In the genomic region with DNA sequence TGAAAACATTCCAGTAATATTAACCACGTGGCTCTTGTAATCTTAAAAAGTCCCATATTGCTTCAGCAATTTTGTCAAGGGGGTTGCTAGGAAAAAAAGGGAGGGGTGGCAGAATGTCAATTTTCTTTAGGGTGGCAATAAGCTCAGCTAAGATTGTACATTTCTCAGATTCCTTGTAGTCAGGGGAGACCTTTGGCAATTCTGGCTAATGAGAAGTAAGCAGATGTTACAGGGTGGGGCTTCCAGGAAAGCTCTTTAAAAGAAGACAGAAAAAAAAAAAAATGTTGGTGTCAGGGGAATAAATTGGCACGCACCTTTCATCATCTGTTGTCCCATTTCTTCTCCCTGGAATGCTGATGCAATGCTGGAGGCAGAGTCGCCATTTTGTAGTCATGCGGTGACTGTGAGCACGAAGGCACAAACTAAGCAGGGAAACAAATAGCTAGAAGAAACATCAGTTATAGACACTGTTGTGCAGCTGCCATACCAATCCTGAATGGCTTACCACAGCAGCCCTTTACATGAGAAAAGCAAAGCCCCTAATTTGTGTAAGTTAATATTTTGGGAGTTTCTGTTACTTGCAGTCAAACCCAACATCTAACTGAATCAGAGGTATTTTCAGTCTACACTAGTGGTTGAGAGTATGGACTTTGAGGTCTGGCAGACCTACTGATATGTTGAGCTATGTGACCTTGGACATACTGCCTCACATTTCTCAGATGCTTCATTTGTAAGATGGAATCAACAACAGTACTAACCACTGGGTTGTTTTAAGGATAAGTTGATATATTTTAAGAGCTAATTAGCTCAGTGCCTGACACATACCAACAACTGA, we compare ENCODE assay signal across 12 cellular contexts. TPM values are rescaled to one million over a fixed set of nuclear protein-coding genes. Genes with fewer than 3 reads are reported as not detected.
DNase-seq lines count a peak whose midpoint lies in the region; ATAC-seq and TF ChIP-seq lines count a peak whose summit lies in the region.
"Had no signal": no experiment of that assay in that cellular context is flagged by ENCODE, and none has a peak within 500 bp of the region (broad histone marks: within the 10 kb centered on the region; RNA-seq: fewer than 3 reads in every experiment).

No MANE protein-coding gene starts in this region.

- H3K4me1 Mint-ChIP-seq in chondrocyte (ENCODE audit: low read depth), result peaks cover 15% of the 10 kb centered on the region

- H3K27ac ChIP-seq in adrenal gland, result no peak overlapping the region

- in situ Hi-C loops in KBM-7 (cut with MboI; ENCODE audit: low pct_unique_long_range_greater_than_20kb, low sequenced_read_pairs), result no loop called here

- WGBS in adrenal gland, 4 donors, result 81 to 93% (median 89%) methylated on average over 5 of the region's 5 CpGs

- H3K27me3 Mint-ChIP-seq in chondrocyte (ENCODE audit: low read depth), result no peaks in the 10 kb centered on the region

- H3K27me3 ChIP-seq in adrenal gland, result no peaks in the 10 kb centered on the region

- peaks cover 28% of the 10 kb centered on the region for H3K9me3 Mint-ChIP-seq in chondrocyte (ENCODE audit: low read depth)

- H3K4me3 Mint-ChIP-seq in chondrocyte (ENCODE audit: unreplicated experiment), result no peak overlapping the region

- ATAC-seq in GM19351 (IDR thresholded peaks at IDR 0.05; ENCODE audit: unreplicated experiment) (peak; percentile 34), HG03097 (IDR thresholded peaks at IDR 0.05; ENCODE audit: low FRiP score, unreplicated experiment) (peak; percentile 34)

- intact Hi-C loops in adrenal gland (cut with DNase I), result no loop called here

- H3K36me3 Mint-ChIP-seq in chondrocyte (ENCODE audit: low read depth), result peaks cover 3% of the 10 kb centered on the region

- H3K27ac Mint-ChIP-seq in chondrocyte (ENCODE audit: unreplicated experiment), result no peak overlapping the region

- no peaks in the 10 kb centered on the region for H3K36me3 ChIP-seq in adrenal gland (replicated peaks in 1 of 2)

- no peak overlapping the region for H3K4me3 ChIP-seq in cardiac fibroblast (replicated peaks in 1 of 2; ENCODE audit: low read depth in 2 of 2, low read length in 2 of 2)
- no peak overlapping the region for H3K4me3 ChIP-seq in adrenal gland

- TF ChIP-seq CTCF in cardiac fibroblast (IDR thresholded peaks at IDR 0.05; ENCODE audit: low read depth, low read length), result no peak
- no peak for TF ChIP-seq CTCF in adrenal gland (IDR thresholded peaks at IDR 0.05)
- TF ChIP-seq CTCF in chondrocyte (IDR thresholded peaks at IDR 0.05), result no peak

- no peak for TF ChIP-seq POLR2A in adrenal gland (IDR thresholded peaks at IDR 0.05)

- DNase-seq in EH (ENCODE audit: low read depth) (peak; percentile 76), cardiac fibroblast (ENCODE audit: low read depth in 2 of 2) (peak; percentile 19 to 39), Ammon's horn (ENCODE audit: low spot score) (no peak), adrenal gland (no peak), chondrocyte (ENCODE audit: low spot score) (no peak), KBM-7 (no peak)
- DNase-seq: activated effector memory CD4-positive, alpha-beta T cell treated with anti-CD3 and anti-CD28 coated beads, Interleukin-2, amount 50 U/mL, for 16 hours; effector CD8-positive, alpha-beta T cell; NCI-H1105; stimulated activated naive CD4-positive, alpha-beta T cell had no signal

- H3K9me3 ChIP-seq in adrenal gland (replicated peaks in 1 of 3), result no peaks in the 10 kb centered on the region

- peaks cover 0 to 15% of the 10 kb centered on the region in 2 donors for H3K4me1 ChIP-seq in adrenal gland (replicated peaks in 1 of 2)

RNA-seq across cellular contexts. Expression of a gene that starts 56.0 kb away (rescaled TPM):
- 100 to 1,000 TPM in 2 of 8 donors, 10 to 100 TPM in 6; 25.4 to 112 (median 79.4) TPM for total RNA-seq in adrenal gland
- polyA plus RNA-seq in adrenal gland, result 100 to 1,000 TPM in 1 of 3 donors, 10 to 100 TPM in 2; 79.1 to 135 (median 98.5) TPM
- 102 to 106 TPM (median 104 TPM) in 3 replicates for total RNA-seq in chondrocyte

RNA-seq across cellular contexts. Expression of a gene that starts 56.0 kb away (rescaled TPM):
- total RNA-seq in adrenal gland, result 10 to 100 TPM; 14.6 to 63.9 (median 43.0) TPM
- 1 to 10 TPM; 2.3 to 8.9 (median 4.7) TPM for polyA plus RNA-seq in adrenal gland
- total RNA-seq in chondrocyte, result 47.6 to 92.7 TPM (median 48.0 TPM) in 3 replicates

Comparison
In these comparisons a context has a peak if more than half of its experiments do, and no peak if none do; other contexts are left out.
1. DNase-seq: peak in EH (single experiment) and cardiac fibroblast (2 of 2); none in Ammon's horn (single experiment), adrenal gland (0 of 7), chondrocyte (single experiment) and KBM-7 (single experiment).